ENCODE assay signal across 21 cellular contexts in the genomic region with DNA sequence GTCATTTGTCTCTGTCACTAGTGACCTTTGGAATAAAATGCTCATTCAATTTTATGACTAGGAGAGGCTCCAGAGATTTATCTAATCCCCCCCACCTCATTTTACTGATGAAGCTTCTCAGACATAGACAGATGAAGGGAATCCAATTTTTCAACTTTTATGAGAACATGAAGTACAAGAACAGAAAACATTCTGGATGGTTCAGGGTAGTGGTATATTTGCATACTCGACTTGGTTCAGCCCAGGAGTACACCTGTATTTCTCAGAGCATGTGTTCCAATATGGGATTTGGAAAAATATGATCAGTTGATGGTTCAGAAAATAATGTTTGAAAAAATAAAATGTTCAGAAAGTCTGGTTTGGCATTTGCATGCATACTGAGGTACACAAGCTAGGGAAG.
"Had no signal": no experiment of that assay in that cellular context is flagged by ENCODE, and none has a peak within 500 bp of the region (broad histone marks: within the 10 kb centered on the region; RNA-seq: fewer than 3 reads in every experiment).

No MANE protein-coding gene starts in this region.

- H3K27ac ChIP-seq: SJSA1, SK-N-MC had no signal

- H3K27me3 ChIP-seq: MG63 had no signal

- H3K9me3 ChIP-seq: MG63, SJSA1 had no signal

- H3K4me1 ChIP-seq: SJSA1 had no signal

- H3K36me3 ChIP-seq: MG63, SJSA1 had no signal

- H3K4me3 ChIP-seq: MG63, SJSA1, SK-N-MC had no signal

- DNase-seq: KBM-7, MG63, NCI-H1092, NCI-H1105 treated with DMSO at 0.1 percent for 48 hours, NCI-H1417 treated with DMSO at 0.1 percent for 48 hours, NCI-H146, NCI-H1694 treated with DMSO at 0.1 percent for 48 hours, NCI-H1930, NCI-H2081, NCI-H2107, NCI-H2227 treated with DMSO at 0.1 percent for 48 hours, NCI-H446, NCI-H510A, NCI-H524 treated with DMSO at 0.1 percent for 48 hours, NCI-H69, NCI-H774, Right ventricle myocardium superior, RPMI8226, SIG-M5 had no signal
